8 cellular contexts compared by ENCODE assay signal in genomic region chr11:119207300-119207570, GRCh38. TPM values are rescaled to one million over a fixed set of nuclear protein-coding genes. Genes with fewer than 3 reads are reported as not detected.
DNase-seq lines count a peak whose midpoint lies in the region; ATAC-seq and TF ChIP-seq lines count a peak whose summit lies in the region.

No MANE protein-coding gene starts in this region.

- no peak for ATAC-seq in left colon

- intact Hi-C loops in mammary epithelial cell (cut with micrococcal nuclease) (loop anchor here (2.0 to 5.0 kb wide), 3 partner anchors 168 to 280 kb away; partner anchors contain the start of gene BCL9L), left colon (cut with DNase I, micrococcal nuclease) (loop anchor here in 1 of 2 donors (5.0 kb wide), 1 partner anchor 115 kb away; no protein-coding TSS in a partner anchor)

- H4K20me1 ChIP-seq in mammary epithelial cell (ENCODE audit: insufficient read depth, low read length) = peaks cover 2% of the 10 kb centered on the region

- POLR2A ChIA-PET in AG04450 (lab: Yijun Ruan, JAX) = interaction anchor here (1.9 kb wide), 1 partner anchor 114 kb away, joined by 5 read pairs; no protein-coding TSS in a partner anchor

- TF ChIP-seq CTCF in AG04450 (IDR thresholded peaks at IDR 0.05; ENCODE audit: low read depth, low read length) (no peak), mammary epithelial cell (conservative IDR thresholded peaks at IDR 0.05 in 1 of 2, IDR thresholded peaks at IDR 0.05 in 1 of 2; ENCODE audit: extremely low read depth in 1 of 2, insufficient read depth in 1 of 2, low read depth in 1 of 2, low read length in 2 of 2) (no peak)

- BruUV-seq in mammary epithelial cell (replicated peaks; lab: Mats Ljungman, UMichigan) = no TSS peak

- in situ Hi-C loops in mammary epithelial cell (cut with MboI; ENCODE audit: low sequenced_read_pairs in 2 of 2) = no loop called here

- WGBS in mammary epithelial cell (ENCODE audit: low coverage, missing lambda C conversion rate) = 16% methylated on average over 5 of the region's 5 CpGs

- CTCF ChIA-PET in AG04450 (lab: Charles Lee) = interaction anchor here (0.9 to 3.2 kb wide), 3 partner anchors 112 to 131 kb away, joined by 3 to 55 read pairs (median 4); no protein-coding TSS in a partner anchor
- CTCF ChIA-PET in mammary epithelial cell (lab: Charles Lee; ENCODE audit: low non-redundant PET) = no interaction called here

- peak overlapping the region; percentile 93 for H3K4me3 ChIP-seq in AG04450 (ENCODE audit: low read depth, low read length)
- H3K4me3 ChIP-seq in HUES48 (ENCODE audit: low read depth, low read length) = peak overlapping the region; percentile 83
- H3K4me3 ChIP-seq in mammary epithelial cell (replicated peaks in 1 of 3; ENCODE audit: insufficient read depth in 1 of 3, low read depth in 2 of 3, low read length in 3 of 3) = peak overlapping the region; percentile 76 to 97 (median 96)
- peak overlapping the region; percentile 76 to 90 for H3K4me3 ChIP-seq in mucosa of rectum (ENCODE audit: low read length in 2 of 2)

- H3K36me3 ChIP-seq in HUES48 (ENCODE audit: control insufficient read depth, insufficient read depth, low read length) = no peaks in the 10 kb centered on the region
- no peaks in the 10 kb centered on the region for H3K36me3 ChIP-seq in mammary epithelial cell (ENCODE audit: insufficient read depth, low read length)
- H3K36me3 ChIP-seq in mucosa of rectum (ENCODE audit: control insufficient read depth in 2 of 2, insufficient read depth in 2 of 2, low read length in 2 of 2) = no peaks in the 10 kb centered on the region

- peak overlapping the region; percentile 62 for H2AFZ ChIP-seq in mammary epithelial cell (ENCODE audit: low read depth, low read length)

- dilution Hi-C loops in mammary epithelial cell (cut with HindIII; ENCODE audit: low sequenced_read_pairs) = no loop called here

- peaks cover 32% of the 10 kb centered on the region for H3K4me1 ChIP-seq in HUES48 (ENCODE audit: control insufficient read depth, insufficient read depth, low read length)
- peaks cover 11% of the 10 kb centered on the region for H3K4me1 ChIP-seq in mammary epithelial cell (ENCODE audit: insufficient read depth, low read length)
- peaks cover 9 to 10% of the 10 kb centered on the region in 2 donors for H3K4me1 ChIP-seq in mucosa of rectum (ENCODE audit: control insufficient read depth in 2 of 2, insufficient read depth in 2 of 2, low read length in 2 of 2)

- DNase-seq in AG04450 (ENCODE audit: low read depth, low spot score) = no peak
- DNase-seq in mammary epithelial cell = peak; percentile 17
- DNase-seq in stimulated activated CD4-positive, alpha-beta T cell treated with anti-CD3 and anti-CD28 coated beads, Interleukin-2, amount 100 ng/mL, for 24 hours = no peak
- DNase-seq in ecto neural progenitor cell (ENCODE audit: low spot score) = no peak
- DNase-seq in stimulated activated naive CD4-positive, alpha-beta T cell treated with Interleukin-2 at 50 U/mL for 16 hours (lab: John Stamatoyannopoulos, UW) = no peak
- DNase-seq in left colon = no peak

- H3K27me3 ChIP-seq in AG04450 (ENCODE audit: control insufficient read depth, insufficient read depth, low read length) = peaks cover 1% of the 10 kb centered on the region
- H3K27me3 ChIP-seq in HUES48 (ENCODE audit: control insufficient read depth, insufficient read depth, low read length) = no peaks in the 10 kb centered on the region
- H3K27me3 ChIP-seq in mammary epithelial cell (ENCODE audit: insufficient read depth, low read length) = no peaks in the 10 kb centered on the region
- H3K27me3 ChIP-seq in mucosa of rectum (ENCODE audit: control insufficient read depth in 2 of 2, insufficient read depth in 2 of 2, low read length in 2 of 2) = no peaks in the 10 kb centered on the region

- H3K27ac ChIP-seq in AG04450 (ENCODE audit: low read depth, low read length) (no peak overlapping the region), HUES48 (ENCODE audit: low read depth, low read length) (peak overlapping the region; percentile 99), mammary epithelial cell (ENCODE audit: insufficient read depth, low read depth, low read length) (peak overlapping the region; percentile 11), mucosa of rectum (ENCODE audit: low read depth in 2 of 2, low read length in 2 of 2) (peak overlapping the region; percentile 39 to 65)

- H3K9ac ChIP-seq in HUES48 (ENCODE audit: low read depth, low read length) (peak overlapping the region; percentile 56; the same call in 1 of the 2 replicates), mammary epithelial cell (ENCODE audit: insufficient read depth, low read length) (peak overlapping the region; percentile 59), mucosa of rectum (ENCODE audit: low read depth in 1 of 2, low read length in 2 of 2) (peak overlapping the region; percentile 74 to 78)

- H3K4me2 ChIP-seq in mammary epithelial cell (ENCODE audit: insufficient read depth, low read depth, low read length) = peak overlapping the region; percentile 86

- H3K9me3 ChIP-seq in AG04450 (ENCODE audit: control insufficient read depth, insufficient read depth, low read length) (no peaks in the 10 kb centered on the region; the same call in 1 of the 2 replicates), HUES48 (ENCODE audit: control insufficient read depth, insufficient read depth, low read length) (no peaks in the 10 kb centered on the region), mammary epithelial cell (replicated peaks; ENCODE audit: insufficient read depth, low read length) (no peaks in the 10 kb centered on the region), mucosa of rectum (ENCODE audit: control insufficient read depth in 2 of 2, low read length in 2 of 2) (no peaks in the 10 kb centered on the region)

- peaks cover 60% of the 10 kb centered on the region for H3K79me2 ChIP-seq in mammary epithelial cell (ENCODE audit: insufficient read depth, low read length)

RNA-seq across cellular contexts. Expression of gene CBL, which starts 1.1 kb away (rescaled TPM):
- 19.9 and 24.3 TPM in 2 replicates for polyA plus RNA-seq in AG04450 (2011; rRNA removed)
- polyA minus RNA-seq in AG04450 (2011; rRNA and poly(A)+ RNA removed) = 23.6 and 28.2 TPM in 2 replicates
- total RNA-seq in mammary epithelial cell = 10 to 100 TPM; 19.5 to 33.7 TPM
- 12.3 TPM for polyA plus RNA-seq in mammary epithelial cell
- polyA minus RNA-seq in mammary epithelial cell = 52.2 TPM
- total RNA-seq in left colon = 10 to 100 TPM; 12.4 to 14.1 TPM

RNA-seq across cellular contexts. Expression of gene NHERF4, which starts 22.0 kb away (rescaled TPM):
- polyA plus RNA-seq in AG04450 (2011; rRNA removed) = not detected in 2 replicates
- polyA minus RNA-seq in AG04450 (2011; rRNA and poly(A)+ RNA removed) = not detected in 2 replicates
- not detected for total RNA-seq in mammary epithelial cell
- not detected for polyA plus RNA-seq in mammary epithelial cell
- 3.6 TPM for polyA minus RNA-seq in mammary epithelial cell
- 10 to 100 TPM; 63.6 to 85.0 TPM for total RNA-seq in left colon

RNA-seq across cellular contexts. Expression of gene NLRX1, which starts 38.7 kb away (rescaled TPM):
- polyA plus RNA-seq in AG04450 (2011; rRNA removed) = 4.7 and 6.4 TPM in 2 replicates
- 7.8 and 11.7 TPM in 2 replicates for polyA minus RNA-seq in AG04450 (2011; rRNA and poly(A)+ RNA removed)
- 10 to 100 TPM; 13.5 to 15.5 TPM for total RNA-seq in mammary epithelial cell
- 10.5 TPM for polyA plus RNA-seq in mammary epithelial cell
- 18.0 TPM for polyA minus RNA-seq in mammary epithelial cell
- 10 to 100 TPM; 14.8 to 17.9 TPM for total RNA-seq in left colon

RNA-seq across cellular contexts. Expression of gene ABCG4, which starts 58.4 kb away (rescaled TPM):
- polyA plus RNA-seq in AG04450 (2011; rRNA removed) = 0.21 and 0.30 TPM in 2 replicates
- 0.51 and 1.1 TPM in 2 replicates for polyA minus RNA-seq in AG04450 (2011; rRNA and poly(A)+ RNA removed)
- total RNA-seq in mammary epithelial cell = 1 to 10 TPM in 1 of 2 donors, under 1 TPM in 1; 0.33 to 1.4 TPM
- polyA plus RNA-seq in mammary epithelial cell = 0.19 TPM
- polyA minus RNA-seq in mammary epithelial cell = 2.7 TPM
- total RNA-seq in left colon = not detected

Comparison
In these comparisons a context has a peak if more than half of its experiments do, and no peak if none do; other contexts are left out.
1. RNA of gene NHERF4, which starts 22.0 kb away (total RNA-seq): 63.6 to 85.0 TPM in left colon; not detected in mammary epithelial cell; every median in the first group is over 10 times any median in the second.
2. Peak in every context shown above with its lines, with median percentiles within 50 percentile points of each other: H3K4me3 ChIP-seq and H3K9ac ChIP-seq.